10 cellular contexts compared by ENCODE assay signal in the genomic region with DNA sequence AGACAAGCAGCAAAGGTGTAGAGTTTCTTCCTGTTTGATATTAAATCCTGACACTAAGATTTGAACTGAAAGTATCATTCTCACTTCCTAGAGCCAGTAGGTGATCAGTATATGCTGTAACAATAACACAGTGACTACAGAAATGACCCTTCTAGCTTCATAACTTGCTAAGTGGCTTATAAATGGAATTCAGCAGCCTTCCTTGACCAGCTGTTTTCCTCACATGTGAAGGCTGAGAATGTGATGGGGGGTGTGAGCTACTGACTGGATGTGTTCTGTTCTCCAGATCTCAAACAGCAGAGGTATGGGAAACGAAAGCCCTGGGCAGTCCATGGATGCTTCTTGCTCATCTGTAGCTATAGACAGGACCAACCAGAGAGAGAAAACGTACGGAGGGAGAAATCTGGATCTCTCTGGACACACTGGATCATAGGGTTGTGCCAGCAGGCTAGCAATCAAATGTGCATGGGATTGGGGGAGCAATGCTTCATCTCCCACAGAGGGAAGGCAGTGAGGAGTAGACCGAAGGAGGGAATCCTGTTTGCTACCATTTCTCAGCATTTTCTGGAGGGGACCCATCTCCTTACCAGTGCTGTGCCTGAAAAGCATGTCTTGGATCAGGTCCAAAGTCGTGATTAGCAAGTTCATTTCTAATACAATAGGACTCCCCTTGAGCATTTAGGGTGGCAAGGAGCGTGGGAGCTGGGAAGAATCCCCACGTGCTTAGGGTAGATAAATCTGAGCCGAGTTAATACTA. TPM values are rescaled to one million over a fixed set of nuclear protein-coding genes. Genes with fewer than 3 reads are reported as not detected.
DNase-seq lines count a peak whose midpoint lies in the region; ATAC-seq and TF ChIP-seq lines count a peak whose summit lies in the region.
"Had no signal": no experiment of that assay in that cellular context is flagged by ENCODE, and none has a peak within 500 bp of the region (broad histone marks: within the 10 kb centered on the region; RNA-seq: fewer than 3 reads in every experiment).

No MANE protein-coding gene starts in this region.

- H3K27ac ChIP-seq in neutrophil (peak overlapping the region; percentile 43), heart left ventricle (peak overlapping the region in 1 of 12 donors; percentile 23)
- H3K27ac ChIP-seq: cardiac muscle cell had no signal

- ATAC-seq in GM21737 (IDR thresholded peaks at IDR 0.05; ENCODE audit: unreplicated experiment) = peak; percentile 54
- peak; percentile 47 for ATAC-seq in HG03520 (IDR thresholded peaks at IDR 0.05; ENCODE audit: unreplicated experiment)
- no peak for ATAC-seq in heart left ventricle

- H3K27ac Mint-ChIP-seq in activated CD4-positive, alpha-beta T cell treated with anti-CD3 and anti-CD28 coated beads, Interleukin-2, amount 10 ng/mL, durations not matched to agents 24 days and 14 days = peak overlapping the region; percentile 91

- H3K9me3 Mint-ChIP-seq in activated CD4-positive, alpha-beta T cell treated with anti-CD3 and anti-CD28 coated beads, Interleukin-2, amount 10 ng/mL, durations not matched to agents 24 days and 14 days = no peaks in the 10 kb centered on the region

- TF ChIP-seq POLR2A in heart left ventricle (IDR thresholded peaks at IDR 0.05) = no peak

- H3K4me1 Mint-ChIP-seq in activated CD4-positive, alpha-beta T cell treated with anti-CD3 and anti-CD28 coated beads, Interleukin-2, amount 10 ng/mL, durations not matched to agents 24 days and 14 days = peaks cover 66% of the 10 kb centered on the region

- no peak for DNase-seq in activated CD4-positive, alpha-beta T cell treated with anti-CD3 and anti-CD28 coated beads, Interleukin-2, amount 10 ng/mL, durations not matched to agents 24 days and 14 days
- DNase-seq in activated CD4-positive, alpha-beta T cell treated with anti-CD3 and anti-CD28 coated beads, Interleukin-2, amount 50 U/mL, for 4 hours = no peak
- DNase-seq in heart left ventricle = no peak
- DNase-seq in activated gamma-delta T cell treated with Interleukin-2 at 50 U/mL for 16 hours = no peak
- DNase-seq in COR-L47 (lab: John Stamatoyannopoulos, UW) = no peak
- DNase-seq: NCI-H1417 treated with DMSO at 0.1 percent for 48 hours had no signal

- H3K27me3 Mint-ChIP-seq in activated CD4-positive, alpha-beta T cell treated with anti-CD3 and anti-CD28 coated beads, Interleukin-2, amount 10 ng/mL, durations not matched to agents 24 days and 14 days = no peaks in the 10 kb centered on the region

- H3K36me3 Mint-ChIP-seq in activated CD4-positive, alpha-beta T cell treated with anti-CD3 and anti-CD28 coated beads, Interleukin-2, amount 10 ng/mL, durations not matched to agents 24 days and 14 days (ENCODE audit: low read depth) = peaks cover 59% of the 10 kb centered on the region

- TF ChIP-seq CTCF in neutrophil (IDR thresholded peaks at IDR 0.05) = no peak
- no peak for TF ChIP-seq CTCF in heart left ventricle (IDR thresholded peaks at IDR 0.05)

- H3K27me3 ChIP-seq in neutrophil = no peaks in the 10 kb centered on the region
- no peaks in the 10 kb centered on the region for H3K27me3 ChIP-seq in heart left ventricle
- H3K27me3 ChIP-seq: cardiac muscle cell had no signal

- H3K36me3 ChIP-seq in neutrophil (peaks cover 25% of the 10 kb centered on the region), heart left ventricle (peaks cover 0 to 28% (median 4%) of the 10 kb centered on the region in 9 donors)

- no peaks in the 10 kb centered on the region for H3K9me3 ChIP-seq in neutrophil
- no peaks in the 10 kb centered on the region for H3K9me3 ChIP-seq in heart left ventricle

- peaks cover 30 to 44% of the 10 kb centered on the region in 2 experiments for H3K4me1 ChIP-seq in neutrophil (ENCODE audit: control insufficient read depth in 1 of 2, insufficient read depth in 1 of 2, low read depth in 1 of 2, low read length in 1 of 2)
- H3K4me1 ChIP-seq in heart left ventricle = peaks cover 0 to 64% (median 3%) of the 10 kb centered on the region in 12 donors

- H3K4me3 Mint-ChIP-seq in activated CD4-positive, alpha-beta T cell treated with anti-CD3 and anti-CD28 coated beads, Interleukin-2, amount 10 ng/mL, durations not matched to agents 24 days and 14 days = peak overlapping the region; percentile 34

- H3K4me3 ChIP-seq in neutrophil (ENCODE audit: low read depth in 1 of 2, low read length in 1 of 2) (no peak overlapping the region), heart left ventricle (no peak overlapping the region)
- H3K4me3 ChIP-seq: cardiac muscle cell had no signal

- WGBS in heart left ventricle, 4 donors = 79 to 86% (median 82%) methylated on average over 8 of the region's 8 CpGs

- intact Hi-C loops in activated CD4-positive, alpha-beta T cell treated with anti-CD3 and anti-CD28 coated beads, Interleukin-2, amount 10 ng/mL, durations not matched to agents 24 days and 14 days (cut with micrococcal nuclease) = loop anchor here (2.0 to 5.0 kb wide), 2 partner anchors 16 to 38 kb away; partner anchors contain the start of gene TNFAIP8
- intact Hi-C loops in heart left ventricle (cut with DNase I) = loop anchor here in 1 of 10 donors (5.0 kb wide), 1 partner anchor 38 kb away; the partner anchor contains the start of gene TNFAIP8

RNA-seq across cellular contexts. Expression of gene TNFAIP8, which starts 39.4 kb away (rescaled TPM):
- total RNA-seq in activated CD4-positive, alpha-beta T cell treated with anti-CD3 and anti-CD28 coated beads, Interleukin-2, amount 10 ng/mL, durations not matched to agents 24 days and 14 days = 188 and 193 TPM in 2 replicates
- total RNA-seq in heart left ventricle = 10 to 100 TPM in 7 of 9 donors, 1 to 10 TPM in 2; 3.6 to 30.8 (median 13.9) TPM
- 1 to 10 TPM; 5.1 to 10.0 TPM for polyA plus RNA-seq in heart left ventricle

RNA-seq across cellular contexts. Expression of gene HSD17B4, which starts 57.0 kb away (rescaled TPM):
- total RNA-seq in activated CD4-positive, alpha-beta T cell treated with anti-CD3 and anti-CD28 coated beads, Interleukin-2, amount 10 ng/mL, durations not matched to agents 24 days and 14 days = 52.5 and 70.4 TPM in 2 replicates
- 100 to 1,000 TPM; 156 to 277 (median 230) TPM for total RNA-seq in heart left ventricle
- 100 to 1,000 TPM; 112 to 194 TPM for polyA plus RNA-seq in heart left ventricle

Comparison
In these comparisons a context has a peak if more than half of its experiments do, and no peak if none do; other contexts are left out.
1. ATAC-seq: peak in GM21737 (single experiment) and HG03520 (single experiment); none in heart left ventricle (0 of 4).